Comparison of ENCODE assay signal across 1 cellular context in the genomic region with DNA sequence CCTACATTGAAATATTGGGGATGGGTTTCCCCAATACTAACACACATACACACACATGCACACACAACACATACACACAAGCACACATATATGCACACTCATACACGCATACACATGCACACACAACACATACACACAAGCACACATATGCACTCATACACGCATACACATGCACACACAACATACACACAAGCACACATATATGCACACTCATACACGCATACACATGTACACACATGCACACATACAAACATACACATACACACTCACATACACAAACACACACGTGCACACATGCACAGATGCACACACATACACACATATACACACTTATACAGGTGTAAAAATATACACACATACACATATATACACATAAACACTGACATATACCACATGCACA.
TF ChIP-seq lines count a peak whose summit lies in the region.

No MANE protein-coding gene starts in this region.

TF ChIP-seq in GM12878, 131 proteins besides CTCF, POLR2A, EP300 and RAD21 (continued from another document):
- TF ChIP-seq, protein P1, sequence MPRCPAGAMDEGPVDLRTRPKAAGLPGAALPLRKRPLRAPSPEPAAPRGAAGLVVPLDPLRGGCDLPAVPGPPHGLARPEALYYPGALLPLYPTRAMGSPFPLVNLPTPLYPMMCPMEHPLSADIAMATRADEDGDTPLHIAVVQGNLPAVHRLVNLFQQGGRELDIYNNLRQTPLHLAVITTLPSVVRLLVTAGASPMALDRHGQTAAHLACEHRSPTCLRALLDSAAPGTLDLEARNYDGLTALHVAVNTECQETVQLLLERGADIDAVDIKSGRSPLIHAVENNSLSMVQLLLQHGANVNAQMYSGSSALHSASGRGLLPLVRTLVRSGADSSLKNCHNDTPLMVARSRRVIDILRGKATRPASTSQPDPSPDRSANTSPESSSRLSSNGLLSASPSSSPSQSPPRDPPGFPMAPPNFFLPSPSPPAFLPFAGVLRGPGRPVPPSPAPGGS (IDR thresholded peaks at IDR 0.05; ENCODE audit: borderline replicate concordance, insufficient read depth, low read depth, low read length, poor library complexity, severe bottlenecking) = peak; percentile 68
